ENCODE assay signal across 15 cellular contexts in the genomic region with DNA sequence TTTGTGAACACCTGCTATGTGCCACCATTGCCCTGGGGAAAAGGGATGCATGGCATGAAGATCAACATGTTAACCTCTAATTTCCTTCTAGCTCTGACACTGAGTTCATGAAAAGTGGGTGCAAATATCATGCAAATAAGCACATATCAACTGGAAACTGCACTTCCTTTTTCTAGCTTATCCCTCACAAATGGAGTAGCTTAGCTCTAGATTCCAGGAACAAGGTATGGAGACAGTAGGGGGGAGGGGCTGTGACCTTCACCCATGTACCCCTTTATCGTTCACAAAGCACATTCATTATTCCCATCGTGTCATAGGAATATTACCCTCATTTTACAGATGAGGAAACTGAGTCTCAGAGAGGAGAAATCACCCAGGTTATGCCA. TPM values are rescaled to one million over a fixed set of nuclear protein-coding genes. Genes with fewer than 3 reads are reported as not detected.
DNase-seq lines count a peak whose midpoint lies in the region; ATAC-seq and TF ChIP-seq lines count a peak whose summit lies in the region.
"Had no signal": no experiment of that assay in that cellular context is flagged by ENCODE, and none has a peak within 500 bp of the region (broad histone marks: within the 10 kb centered on the region; RNA-seq: fewer than 3 reads in every experiment).

No MANE protein-coding gene starts in this region.

- intact Hi-C loops in CD14-positive monocyte (cut with micrococcal nuclease): no loop called here
- intact Hi-C loops in dendritic cell treated with granulocyte-macrophage colony-stimulating factor and Interleukin-4, amounts not matched to agents 40 ng/mL and 50 ng/mL, for 4 days (cut with micrococcal nuclease): loop anchor here (1.0 kb wide), 1 partner anchor 19 kb away; no protein-coding TSS in a partner anchor

- H3K36me3 ChIP-seq in skeletal muscle tissue (ENCODE audit: control insufficient read depth in 3 of 3, insufficient read depth in 3 of 3, low read length in 3 of 3): no peaks in the 10 kb centered on the region
- H3K36me3 ChIP-seq: BE2C had no signal

- H3K27me3 Mint-ChIP-seq in CD14-positive monocyte (ENCODE audit: low read depth in 3 of 3): peaks cover 0 to 6% (median 3%) of the 10 kb centered on the region in 3 donors
- H3K27me3 Mint-ChIP-seq in dendritic cell treated with granulocyte-macrophage colony-stimulating factor and Interleukin-4, amounts not matched to agents 40 ng/mL and 50 ng/mL, for 4 days: no peaks in the 10 kb centered on the region

- DNase-seq in CD14-positive monocyte (ENCODE audit: low spot score) (no peak), MV-4-11 (lab: John Stamatoyannopoulos, UW) (peak; percentile 24), NCI-H146 treated with DMSO at 0.1 percent for 48 hours (lab: John Stamatoyannopoulos, UW; ENCODE audit: unreplicated experiment) (no peak), DMS114 treated with DMSO at 0.1 percent for 48 hours (lab: John Stamatoyannopoulos, UW; ENCODE audit: unreplicated experiment) (no peak)
- DNase-seq: BE2C, DMS153, Karpas-422, NCI-H146, NCI-H2107, NCI-H345, NCI-H748 treated with DMSO at 0.1 percent for 48 hours had no signal

- peak overlapping the region; percentile 91 to 98 (median 97) for H3K27ac Mint-ChIP-seq in CD14-positive monocyte
- peak overlapping the region; percentile 97 for H3K27ac Mint-ChIP-seq in dendritic cell treated with granulocyte-macrophage colony-stimulating factor and Interleukin-4, amounts not matched to agents 40 ng/mL and 50 ng/mL, for 4 days

- peaks cover 0 to 3% (median 0%) of the 10 kb centered on the region in 3 donors for H3K27me3 ChIP-seq in skeletal muscle tissue (ENCODE audit: control insufficient read depth in 3 of 3, insufficient read depth in 3 of 3, low read length in 3 of 3)
- H3K27me3 ChIP-seq: BE2C had no signal

- peaks cover 41% of the 10 kb centered on the region for H3K4me1 Mint-ChIP-seq in CD14-positive monocyte
- H3K4me1 Mint-ChIP-seq in dendritic cell treated with granulocyte-macrophage colony-stimulating factor and Interleukin-4, amounts not matched to agents 40 ng/mL and 50 ng/mL, for 4 days (ENCODE audit: low read depth): peaks cover 45% of the 10 kb centered on the region

- no peak for ATAC-seq in HG03342 (IDR thresholded peaks at IDR 0.05; ENCODE audit: unreplicated experiment)
- ATAC-seq: HepG2 had no signal

- no peak overlapping the region for H3K9ac ChIP-seq in skeletal muscle tissue (ENCODE audit: low read depth in 1 of 3, low read length in 3 of 3)

- H3K27ac ChIP-seq in skeletal muscle tissue (ENCODE audit: low read depth, low read length): peak overlapping the region; percentile 23

- no peaks in the 10 kb centered on the region for H3K36me3 Mint-ChIP-seq in CD14-positive monocyte
- H3K36me3 Mint-ChIP-seq in dendritic cell treated with granulocyte-macrophage colony-stimulating factor and Interleukin-4, amounts not matched to agents 40 ng/mL and 50 ng/mL, for 4 days (ENCODE audit: low read depth): no peaks in the 10 kb centered on the region

- no peak overlapping the region for H3K4me3 ChIP-seq in skeletal muscle tissue (ENCODE audit: low read length in 3 of 3)

- peaks cover 10 to 21% (median 16%) of the 10 kb centered on the region in 3 donors for H3K4me1 ChIP-seq in skeletal muscle tissue (ENCODE audit: control insufficient read depth in 3 of 3, insufficient read depth in 3 of 3, low read length in 3 of 3)
- H3K4me1 ChIP-seq: BE2C had no signal

- no peak overlapping the region for H3K4me3 Mint-ChIP-seq in CD14-positive monocyte
- H3K4me3 Mint-ChIP-seq in dendritic cell treated with granulocyte-macrophage colony-stimulating factor and Interleukin-4, amounts not matched to agents 40 ng/mL and 50 ng/mL, for 4 days: no peak overlapping the region

- H3K9me3 ChIP-seq in skeletal muscle tissue (ENCODE audit: control insufficient read depth in 3 of 3, low read length in 3 of 3): no peaks in the 10 kb centered on the region
- H3K9me3 ChIP-seq: BE2C had no signal

- H3K9me3 Mint-ChIP-seq in CD14-positive monocyte: peaks cover 0 to 2% (median 0%) of the 10 kb centered on the region in 7 donors
- no peaks in the 10 kb centered on the region for H3K9me3 Mint-ChIP-seq in dendritic cell treated with granulocyte-macrophage colony-stimulating factor and Interleukin-4, amounts not matched to agents 40 ng/mL and 50 ng/mL, for 4 days

- no peak for TF ChIP-seq CTCF in CD14-positive monocyte (IDR thresholded peaks at IDR 0.05)

RNA-seq across cellular contexts. Expression of gene STARD8, which starts 37.4 kb away (rescaled TPM):
- 1 to 10 TPM; 1.2 to 1.7 TPM for polyA plus RNA-seq in CD14-positive monocyte
- 8.9 TPM for total RNA-seq in skeletal muscle tissue
